In the genomic region with DNA sequence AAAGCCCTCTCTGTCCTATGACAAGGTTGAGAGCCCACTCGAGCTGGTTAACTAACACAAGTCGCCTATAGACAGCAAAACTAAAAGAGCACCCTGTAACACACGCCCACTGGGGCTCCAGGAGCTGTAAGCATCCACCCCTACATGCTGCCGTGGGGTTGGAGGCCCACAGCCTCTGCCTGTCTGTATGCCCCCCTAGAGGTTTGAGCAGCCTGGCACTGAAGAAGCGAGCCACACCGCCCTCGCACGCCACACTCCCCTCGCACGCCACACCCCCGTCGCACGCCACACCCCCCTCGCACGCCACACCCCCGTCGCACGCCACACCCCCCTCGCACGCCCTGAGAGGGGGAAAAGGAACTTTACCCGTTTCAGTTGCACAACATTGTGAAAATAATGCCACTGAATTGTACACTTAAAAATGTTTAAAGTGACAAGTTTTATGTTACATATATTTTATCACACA, we compare ENCODE assay signal across 8 cellular contexts. TPM values are rescaled to one million over a fixed set of nuclear protein-coding genes. Genes with fewer than 3 reads are reported as not detected.
A peak's percentile ranks its signal among the peaks of the same experiment; 100 is the strongest.
DNase-seq lines count a peak whose midpoint lies in the region; TF ChIP-seq lines count a peak whose summit lies in the region.

No MANE protein-coding gene starts in this region.

- H3K79me2 ChIP-seq in mesendoderm (ENCODE audit: control insufficient read depth, insufficient read depth, low read length), result no peaks in the 10 kb centered on the region

- H3K79me1 ChIP-seq in mesendoderm (ENCODE audit: low read length), result no peaks in the 10 kb centered on the region

- H3K23ac ChIP-seq in mesendoderm (ENCODE audit: low read length), result no peak overlapping the region

- H3K4me3 Mint-ChIP-seq in HFFc6, result peak overlapping the region; percentile 82
- H3K4me3 Mint-ChIP-seq in activated CD4-positive, alpha-beta memory T cell treated with anti-CD3 and anti-CD28 coated beads, Interleukin-2, amount 10 ng/mL, durations not matched to agents 7 days and 5 days, result peak overlapping the region; percentile 26

- H3K4me2 ChIP-seq in mesendoderm (ENCODE audit: low read length), result peak overlapping the region; percentile 76

- peak; percentile 39 for DNase-seq in Caki2 (ENCODE audit: low read depth)
- DNase-seq in HFFc6, result peak; percentile 27
- peak; percentile 34 for DNase-seq in NCI-H510A (lab: John Stamatoyannopoulos, UW)
- peak; percentile 72 for DNase-seq in activated CD4-positive, alpha-beta memory T cell treated with anti-CD3 and anti-CD28 coated beads, Interleukin-2, amount 10 ng/mL, durations not matched to agents 7 days and 5 days
- DNase-seq in effector CD8-positive, alpha-beta T cell (lab: John Stamatoyannopoulos, UW), result peak; percentile 79
- peak; percentile 53 for DNase-seq in mesendoderm
- peak; percentile 44 to 57 for DNase-seq in stimulated activated CD8-positive, alpha-beta memory T cell treated with anti-CD3 and anti-CD28 coated beads, Interleukin-15, amount 100 ng/mL, for 48 hours (ENCODE audit: low read depth in 2 of 2)
- DNase-seq in amniotic stem cell (lab: John Stamatoyannopoulos, UW), result no peak

- H3K27ac Mint-ChIP-seq in HFFc6, result peak overlapping the region; percentile 33
- H3K27ac Mint-ChIP-seq in activated CD4-positive, alpha-beta memory T cell treated with anti-CD3 and anti-CD28 coated beads, Interleukin-2, amount 10 ng/mL, durations not matched to agents 7 days and 5 days, result no peak overlapping the region

- no peak overlapping the region for H3K18ac ChIP-seq in mesendoderm (ENCODE audit: low read length)

- no peak overlapping the region for H2BK15ac ChIP-seq in mesendoderm (replicated peaks; ENCODE audit: low read depth)

- H3K56ac ChIP-seq in mesendoderm (ENCODE audit: low read length), result peak overlapping the region; percentile 57

- no peak overlapping the region for H3K4ac ChIP-seq in mesendoderm (ENCODE audit: low read depth, low read length)

- no peak overlapping the region for H3K4me3 ChIP-seq in mesendoderm (ENCODE audit: low read length)

- H3K27me3 ChIP-seq in mesendoderm (ENCODE audit: insufficient read depth, low read length, poor library complexity), result no peaks in the 10 kb centered on the region

- H2AK5ac ChIP-seq in mesendoderm (ENCODE audit: low read length), result no peak overlapping the region

- H3K9me3 Mint-ChIP-seq in HFFc6, result no peaks in the 10 kb centered on the region
- H3K9me3 Mint-ChIP-seq in activated CD4-positive, alpha-beta memory T cell treated with anti-CD3 and anti-CD28 coated beads, Interleukin-2, amount 10 ng/mL, durations not matched to agents 7 days and 5 days, result no peaks in the 10 kb centered on the region

- no peak overlapping the region for H4K5ac ChIP-seq in mesendoderm (ENCODE audit: low read length)

- WGBS in mesendoderm (ENCODE audit: extremely low coverage, insufficient coverage, low lambda C conversion rate), result no CpG with 5 or more reads among the region's 21 CpGs

- no peaks in the 10 kb centered on the region for H3K36me3 Mint-ChIP-seq in HFFc6 (ENCODE audit: low read depth)
- H3K36me3 Mint-ChIP-seq in activated CD4-positive, alpha-beta memory T cell treated with anti-CD3 and anti-CD28 coated beads, Interleukin-2, amount 10 ng/mL, durations not matched to agents 7 days and 5 days (ENCODE audit: low read depth), result no peaks in the 10 kb centered on the region

- no peak overlapping the region for H3K9ac ChIP-seq in mesendoderm (ENCODE audit: low read length)

- POLR2A ChIA-PET in activated CD4-positive, alpha-beta memory T cell treated with anti-CD3 and anti-CD28 coated beads, Interleukin-2, amount 10 ng/mL, durations not matched to agents 7 days and 5 days (lab: Charles Lee), result interaction anchor here (1.2 to 2.4 kb wide), 3 partner anchors 13 to 70 kb away, joined by 3 to 8 read pairs (median 4); a partner anchor contains a TSS

- H3K4me1 ChIP-seq in mesendoderm (ENCODE audit: control insufficient read depth, low read depth, low read length), result no peaks in the 10 kb centered on the region

- no peaks in the 10 kb centered on the region for H3K36me3 ChIP-seq in mesendoderm (ENCODE audit: control insufficient read depth, insufficient read depth, low read length)

- H4K8ac ChIP-seq in mesendoderm (ENCODE audit: low read depth, low read length), result no peak overlapping the region

- H2BK5ac ChIP-seq in mesendoderm (ENCODE audit: low read length), result no peak overlapping the region

- H3K27ac ChIP-seq in mesendoderm (ENCODE audit: low read depth, low read length), result no peak overlapping the region

- peaks cover 10% of the 10 kb centered on the region for H3K4me1 Mint-ChIP-seq in HFFc6 (ENCODE audit: low read depth)
- peaks cover 12% of the 10 kb centered on the region for H3K4me1 Mint-ChIP-seq in activated CD4-positive, alpha-beta memory T cell treated with anti-CD3 and anti-CD28 coated beads, Interleukin-2, amount 10 ng/mL, durations not matched to agents 7 days and 5 days

- peaks cover 15% of the 10 kb centered on the region for H3K27me3 Mint-ChIP-seq in HFFc6 (ENCODE audit: insufficient read depth)
- H3K27me3 Mint-ChIP-seq in activated CD4-positive, alpha-beta memory T cell treated with anti-CD3 and anti-CD28 coated beads, Interleukin-2, amount 10 ng/mL, durations not matched to agents 7 days and 5 days, result peaks cover 13% of the 10 kb centered on the region

- TF ChIP-seq CTCF in HFFc6 (IDR thresholded peaks at IDR 0.05), result no peak

- CTCF ChIA-PET in activated CD4-positive, alpha-beta memory T cell treated with anti-CD3 and anti-CD28 coated beads, Interleukin-2, amount 10 ng/mL, durations not matched to agents 7 days and 5 days (lab: Charles Lee), result interaction anchor here (0.8 to 1.7 kb wide), 4 partner anchors 11 to 78 kb away, joined by 3 to 7 read pairs (median 6); a partner anchor contains a TSS

- in situ Hi-C loops in Caki2 (cut with HindIII; ENCODE audit: low pct_unique_long_range_greater_than_20kb, low sequenced_read_pairs), result no loop called here

- H2BK120ac ChIP-seq in mesendoderm (ENCODE audit: low read depth, low read length), result no peak overlapping the region

RNA-seq across cellular contexts. Expression of a gene that starts 13.2 kb away (rescaled TPM):
- 72.5 and 74.7 TPM in 2 replicates for total RNA-seq in Caki2 (2014; rRNA removed; shearing (Covaris generic); ENCODE audit: low replicate concordance)
- 10 to 100 TPM; 20.2 to 22.9 (median 21.7) TPM for total RNA-seq in HFFc6 (2021; fragmentation: NEBNext Ultra II Directional; extraction: Animal tissue kit (Norgen Biotek cat#: 25700))
- total RNA-seq in activated CD4-positive, alpha-beta memory T cell treated with anti-CD3 and anti-CD28 coated beads, Interleukin-2, amount 10 ng/mL, durations not matched to agents 7 days and 5 days, result 10 to 100 TPM; 33.5 to 35.7 TPM
- polyA plus RNA-seq in mesendoderm (2013, experiment 1 of 2), result 3.7 TPM
- polyA plus RNA-seq in mesendoderm (2013, experiment 2 of 2), result 3.7 TPM

RNA-seq across cellular contexts. Expression of a gene that starts 29.7 kb away (rescaled TPM):
- total RNA-seq in Caki2 (2014; rRNA removed; shearing (Covaris generic); ENCODE audit: low replicate concordance), result 30.7 and 44.8 TPM in 2 replicates
- total RNA-seq in HFFc6 (2021; fragmentation: NEBNext Ultra II Directional; extraction: Animal tissue kit (Norgen Biotek cat#: 25700)), result 1 to 10 TPM; 4.1 to 6.7 (median 5.8) TPM
- total RNA-seq in activated CD4-positive, alpha-beta memory T cell treated with anti-CD3 and anti-CD28 coated beads, Interleukin-2, amount 10 ng/mL, durations not matched to agents 7 days and 5 days, result 1 to 10 TPM; 5.6 to 6.3 TPM
- 2.4 TPM for polyA plus RNA-seq in mesendoderm (2013, experiment 1 of 2)
- polyA plus RNA-seq in mesendoderm (2013, experiment 2 of 2), result 2.3 TPM

RNA-seq across cellular contexts. Expression of a gene that starts 37.9 kb away (rescaled TPM):
- 160 and 196 TPM in 2 replicates for total RNA-seq in Caki2 (2014; rRNA removed; shearing (Covaris generic); ENCODE audit: low replicate concordance)
- total RNA-seq in HFFc6 (2021; fragmentation: NEBNext Ultra II Directional; extraction: Animal tissue kit (Norgen Biotek cat#: 25700)), result 10 to 100 TPM; 30.9 to 34.6 (median 33.5) TPM
- total RNA-seq in activated CD4-positive, alpha-beta memory T cell treated with anti-CD3 and anti-CD28 coated beads, Interleukin-2, amount 10 ng/mL, durations not matched to agents 7 days and 5 days, result 10 to 100 TPM; 33.5 to 37.6 TPM
- 19.1 TPM for polyA plus RNA-seq in mesendoderm (2013, experiment 1 of 2)
- polyA plus RNA-seq in mesendoderm (2013, experiment 2 of 2), result 20.7 TPM

RNA-seq across cellular contexts. Expression of a gene that starts 47.5 kb away (rescaled TPM):
- 95.6 and 105 TPM in 2 replicates for total RNA-seq in Caki2 (2014; rRNA removed; shearing (Covaris generic); ENCODE audit: low replicate concordance)
- total RNA-seq in HFFc6 (2021; fragmentation: NEBNext Ultra II Directional; extraction: Animal tissue kit (Norgen Biotek cat#: 25700)), result 10 to 100 TPM; 55.7 to 65.0 (median 59.8) TPM
- 10 to 100 TPM; 76.1 to 80.8 TPM for total RNA-seq in activated CD4-positive, alpha-beta memory T cell treated with anti-CD3 and anti-CD28 coated beads, Interleukin-2, amount 10 ng/mL, durations not matched to agents 7 days and 5 days
- polyA plus RNA-seq in mesendoderm (2013, experiment 1 of 2), result 107 TPM
- 108 TPM for polyA plus RNA-seq in mesendoderm (2013, experiment 2 of 2)
